Comparison of ENCODE assay signal across 8 cellular contexts in genomic region chr18:54392621-54393023, GRCh38. TPM values are rescaled to one million over a fixed set of nuclear protein-coding genes. Genes with fewer than 3 reads are reported as not detected.
DNase-seq lines count a peak whose midpoint lies in the region; ATAC-seq and TF ChIP-seq lines count a peak whose summit lies in the region.

No MANE protein-coding gene starts in this region.

- no peak for TF ChIP-seq EP300 in upper lobe of left lung (IDR thresholded peaks at IDR 0.05)

- WGBS in upper lobe of left lung, 2 donors: 50% methylated on average over 2 of the region's 2 CpGs

- ATAC-seq in GM19468 (IDR thresholded peaks at IDR 0.05; ENCODE audit: extremely low read depth, unreplicated experiment) (peak; percentile 44), HG03571 (IDR thresholded peaks at IDR 0.05; ENCODE audit: unreplicated experiment) (peak; percentile 67), left colon (peak; percentile 66), upper lobe of left lung (ENCODE audit: low FRiP score in 2 of 2) (peak in 1 of 2 donors; percentile 71)

- peak; percentile 54 to 76 (median 68) for TF ChIP-seq CTCF in upper lobe of left lung (IDR thresholded peaks at IDR 0.05)

- in situ Hi-C loops in G401 (cut with HindIII; ENCODE audit: low sequenced_read_pairs): no loop called here

- no peak overlapping the region for H3K27ac ChIP-seq in upper lobe of left lung

- no peaks in the 10 kb centered on the region for H3K36me3 ChIP-seq in upper lobe of left lung

- H3K4me3 ChIP-seq in upper lobe of left lung: no peak overlapping the region

- H3K9me3 ChIP-seq in upper lobe of left lung: no peaks in the 10 kb centered on the region

- H3K27me3 ChIP-seq in upper lobe of left lung: no peaks in the 10 kb centered on the region

- intact Hi-C loops in left colon (cut with DNase I, micrococcal nuclease): no loop called here

- no peaks in the 10 kb centered on the region for H3K4me1 ChIP-seq in upper lobe of left lung

- no peak for TF ChIP-seq POLR2A in upper lobe of left lung (IDR thresholded peaks at IDR 0.05)

- peak; percentile 61 for DNase-seq in G401 (ENCODE audit: low spot score)
- peak; percentile 44 for DNase-seq in NCI-H82 treated with DMSO at 0.1 percent for 48 hours (lab: John Stamatoyannopoulos, UW; ENCODE audit: unreplicated experiment)
- peak; percentile 11 for DNase-seq in brain pericyte (ENCODE audit: low read depth, low spot score)
- DNase-seq in left colon: no peak
- DNase-seq in upper lobe of left lung: no peak
- no peak for DNase-seq in 8988T

RNA-seq across cellular contexts. Expression of gene C18orf54, which starts 34.9 kb away (rescaled TPM):
- total RNA-seq in G401 (2014; rRNA removed; shearing (Covaris generic)): 7.9 and 9.9 TPM in 2 replicates
- total RNA-seq in left colon (1 to 10 TPM; 2.4 to 3.4 TPM), upper lobe of left lung (1 to 10 TPM in 5 of 6 donors, under 1 TPM in 1; 0.91 to 4.9 (median 2.4) TPM)

RNA-seq across cellular contexts. Expression of gene STARD6, which starts 35.0 kb away (rescaled TPM):
- total RNA-seq in G401 (2014; rRNA removed; shearing (Covaris generic)): not detected in 2 replicates
- total RNA-seq in left colon (not detected), upper lobe of left lung (not detected)

Comparison
In these comparisons a context has a peak if more than half of its experiments do, and no peak if none do; other contexts are left out.
1. DNase-seq: peak in G401 (single experiment), NCI-H82 treated with DMSO at 0.1 percent for 48 hours (single experiment) and brain pericyte (single experiment); none in left colon (0 of 2), upper lobe of left lung (0 of 2) and 8988T (single experiment).